ENCODE assay signal across 16 cellular contexts in genomic region chrX:122866527-122866926, GRCh38.
DNase-seq lines count a peak whose midpoint lies in the region; ATAC-seq lines count a peak whose summit lies in the region.
"Had no signal": no experiment of that assay in that cellular context is flagged by ENCODE, and none has a peak within 500 bp of the region (broad histone marks: within the 10 kb centered on the region; RNA-seq: fewer than 3 reads in every experiment).

No MANE protein-coding gene starts in this region.

- peak; percentile 83 for DNase-seq in EL
- DNase-seq in NOMO-1 (lab: John Stamatoyannopoulos, UW; ENCODE audit: unreplicated experiment in 2 of 2), result peak; percentile 59 to 83
- peak; percentile 60 for DNase-seq in dedifferentiated amniotic fluid mesenchymal stem cell (ENCODE audit: extremely low spot score)
- DNase-seq in GOT3 (lab: John Stamatoyannopoulos, UW), result no peak
- no peak for DNase-seq in DMS153 treated with DMSO at 0.1 percent for 48 hours (lab: John Stamatoyannopoulos, UW; ENCODE audit: unreplicated experiment)
- DNase-seq: activated B cell treated with CpG ODN at 0.5 μM for 24 hours; activated CD8-positive, alpha-beta memory T cell treated with anti-CD3 and anti-CD28 coated beads, Interleukin-2, amount 50 U/mL, for 48 hours; activated naive CD8-positive, alpha-beta T cell treated with anti-CD3 and anti-CD28 coated beads for 36 hours; left colon; natural killer cell; NCI-H1694 treated with DMSO at 0.1 percent for 48 hours; NCI-H748 treated with DMSO at 0.1 percent for 48 hours had no signal

- H3K4me1 ChIP-seq in mesodermal cell (ENCODE audit: control insufficient read depth, insufficient read depth, low read length, poor library complexity, severe bottlenecking), result peaks cover 19% of the 10 kb centered on the region

- no peak overlapping the region for H3K4me3 ChIP-seq in mesodermal cell (ENCODE audit: extremely low read depth, insufficient read depth, low read length, poor library complexity, severe bottlenecking)
- H3K4me3 ChIP-seq: skin epidermis had no signal

- no peaks in the 10 kb centered on the region for H3K9me3 ChIP-seq in mesodermal cell (ENCODE audit: control insufficient read depth, low read length)

- no CpG with 5 or more reads among the region's 2 CpGs for whole genome bisulfite sequencing in mesodermal cell (ENCODE audit: insufficient coverage in 2 of 2), 2 experiments

- ATAC-seq in HG03095 (IDR thresholded peaks at IDR 0.05; ENCODE audit: unreplicated experiment) (no peak), GM19397 (IDR thresholded peaks at IDR 0.05; ENCODE audit: unreplicated experiment) (no peak)
- ATAC-seq: left colon, natural killer cell had no signal

- H3K27ac ChIP-seq in mesodermal cell (ENCODE audit: low read depth, low read length, severe bottlenecking), result peak overlapping the region; percentile 59
- H3K27ac ChIP-seq: skin epidermis had no signal

- no peaks in the 10 kb centered on the region for H3K36me3 ChIP-seq in mesodermal cell (ENCODE audit: control insufficient read depth, insufficient read depth, low read length)

Comparison
In these comparisons a context has a peak if more than half of its experiments do, and no peak if none do; other contexts are left out.
1. DNase-seq: peak in EL (single experiment), NOMO-1 (2 of 2) and dedifferentiated amniotic fluid mesenchymal stem cell (single experiment); none in GOT3 (single experiment) and DMS153 treated with DMSO at 0.1 percent for 48 hours (single experiment).